ENCODE assay signal across 18 cellular contexts in genomic region chr7:28360739-28361138, GRCh38. TPM values are rescaled to one million over a fixed set of nuclear protein-coding genes. Genes with fewer than 3 reads are reported as not detected.
A peak's percentile ranks its signal among the peaks of the same experiment; 100 is the strongest.
DNase-seq lines count a peak whose midpoint lies in the region; ATAC-seq and TF ChIP-seq lines count a peak whose summit lies in the region.
"Had no signal": no experiment of that assay in that cellular context is flagged by ENCODE, and none has a peak within 500 bp of the region (broad histone marks: within the 10 kb centered on the region; RNA-seq: fewer than 3 reads in every experiment).

No MANE protein-coding gene starts in this region.

- peaks cover 7% of the 10 kb centered on the region for H3K27me3 Mint-ChIP-seq in neural progenitor cell (ENCODE audit: insufficient read depth, low read depth)

- peak; percentile 41 for TF ChIP-seq CTCF in neural progenitor cell (IDR thresholded peaks at IDR 0.05)

- no peaks in the 10 kb centered on the region for H3K36me3 ChIP-seq in neural progenitor cell
- H3K36me3 ChIP-seq: heart left ventricle, MG63, upper lobe of left lung had no signal

- no peak overlapping the region for H3K4me3 Mint-ChIP-seq in neural progenitor cell
- H3K4me3 Mint-ChIP-seq: activated CD8-positive, alpha-beta T cell treated with anti-CD3 and anti-CD28 coated beads, Interleukin-2, amount 10 ng/mL, durations not matched to agents 7 days and 5 days; CD8-positive, alpha-beta T cell; stimulated activated naive CD8-positive, alpha-beta T cell treated with anti-CD3 and anti-CD28 coated beads, Interleukin-15, Interleukin-2, amounts not matched to agents 100 ng/mL and 50 ng/mL, for 24 hours had no signal

- H3K9me3 Mint-ChIP-seq in neural progenitor cell, result peaks cover 17% of the 10 kb centered on the region

- TF ChIP-seq RAD21 in Ishikawa (IDR thresholded peaks at IDR 0.05; ENCODE audit: low read depth), result 0 out of 2 replicates have a peak, but pooled peaks have one; percentile 15

- H3K9me3 ChIP-seq in neural progenitor cell (ENCODE audit: low read depth), result no peaks in the 10 kb centered on the region
- H3K9me3 ChIP-seq: upper lobe of left lung had no signal

- H3K4me1 Mint-ChIP-seq in neural progenitor cell, result peaks cover 16% of the 10 kb centered on the region

- no peaks in the 10 kb centered on the region for H3K27me3 ChIP-seq in neural progenitor cell
- H3K27me3 ChIP-seq: heart left ventricle, MG63, upper lobe of left lung had no signal

- peaks cover 10% of the 10 kb centered on the region for H3F3A ChIP-seq in neural progenitor cell (ENCODE audit: low read depth)

- ATAC-seq in HG02970 (IDR thresholded peaks at IDR 0.05; ENCODE audit: low FRiP score, unreplicated experiment) (no peak), GM18867 (IDR thresholded peaks at IDR 0.05; ENCODE audit: unreplicated experiment) (no peak)
- ATAC-seq: activated CD8-positive, alpha-beta T cell treated with anti-CD3 and anti-CD28 coated beads, Interleukin-2, amount 10 ng/mL, durations not matched to agents 7 days and 5 days; CD8-positive, alpha-beta T cell; heart left ventricle had no signal

- peaks cover 14% of the 10 kb centered on the region for H3K4me1 ChIP-seq in neural progenitor cell
- H3K4me1 ChIP-seq: upper lobe of left lung had no signal

- no peaks in the 10 kb centered on the region for H4K20me1 ChIP-seq in neural progenitor cell (ENCODE audit: low read depth)

- H3K4me3 ChIP-seq in neural progenitor cell, result no peak overlapping the region
- H3K4me3 ChIP-seq: heart left ventricle, MG63, PC-9, upper lobe of left lung had no signal

- TF ChIP-seq EP300 in Ishikawa (IDR thresholded peaks at IDR 0.05; ENCODE audit: borderline replicate concordance), result no peak

- DNase-seq in NCI-H146 (lab: John Stamatoyannopoulos, UW) (peak; percentile 10), NCI-H146 treated with DMSO at 0.1 percent for 48 hours (lab: John Stamatoyannopoulos, UW; ENCODE audit: unreplicated experiment) (no peak), SHP77 treated with DMSO at 0.1 percent for 48 hours (lab: John Stamatoyannopoulos, UW) (peak; percentile 34), neural progenitor cell (ENCODE audit: low spot score) (peak; percentile 26), ureter (ENCODE audit: low spot score) (no peak)
- DNase-seq: activated CD8-positive, alpha-beta T cell treated with anti-CD3 and anti-CD28 coated beads, Interleukin-2, amount 10 ng/mL, durations not matched to agents 7 days and 5 days; CD8-positive, alpha-beta T cell; HCEC 1CT; heart left ventricle; islet precursor cell; MG63; SW 1271; upper lobe of left lung had no signal

- no peak overlapping the region for H3K27ac Mint-ChIP-seq in neural progenitor cell
- H3K27ac Mint-ChIP-seq: activated CD8-positive, alpha-beta T cell treated with anti-CD3 and anti-CD28 coated beads, Interleukin-2, amount 10 ng/mL, durations not matched to agents 7 days and 5 days; CD8-positive, alpha-beta T cell; stimulated activated naive CD8-positive, alpha-beta T cell treated with anti-CD3 and anti-CD28 coated beads, Interleukin-15, Interleukin-2, amounts not matched to agents 100 ng/mL and 50 ng/mL, for 24 hours had no signal

- H3K27ac ChIP-seq in neural progenitor cell, result no peak overlapping the region
- H3K27ac ChIP-seq: heart left ventricle, PC-9, upper lobe of left lung had no signal

- H3K79me2 ChIP-seq in neural progenitor cell (ENCODE audit: low read depth), result no peaks in the 10 kb centered on the region

- no peak overlapping the region for H3K9ac ChIP-seq in neural progenitor cell

- no peak overlapping the region for H2AFZ ChIP-seq in neural progenitor cell (replicated peaks)
- H2AFZ ChIP-seq: PC-9 had no signal

- no peak overlapping the region for H3K4me2 ChIP-seq in neural progenitor cell
- H3K4me2 ChIP-seq: PC-9 had no signal

- peaks cover 2% of the 10 kb centered on the region for H3K36me3 Mint-ChIP-seq in neural progenitor cell
- H3K36me3 Mint-ChIP-seq: CD8-positive, alpha-beta T cell had no signal

TF ChIP-seq in Ishikawa, 13 proteins besides CTCF, POLR2A, EP300 and RAD21:
- TF ChIP-seq MAX (IDR thresholded peaks at IDR 0.05) (no peak), NFIC (IDR thresholded peaks at IDR 0.05) (no peak), ZBTB7A (IDR thresholded peaks at IDR 0.05; ENCODE audit: low read depth) (no peak), FOXM1 (IDR thresholded peaks at IDR 0.05; ENCODE audit: borderline replicate concordance, low read depth) (no peak), USF1 (IDR thresholded peaks at IDR 0.05) (no peak), REST (IDR thresholded peaks at IDR 0.05; ENCODE audit: low read depth) (no peak), YY1 (IDR thresholded peaks at IDR 0.05; ENCODE audit: low read depth) (no peak), TAF1 (IDR thresholded peaks at IDR 0.05; ENCODE audit: low read depth) (no peak), CEBPB (IDR thresholded peaks at IDR 0.05) (no peak), CREB1 (IDR thresholded peaks at IDR 0.05; ENCODE audit: low read depth) (no peak), EGR1 (IDR thresholded peaks at IDR 0.05) (no peak), TCF12 (IDR thresholded peaks at IDR 0.05; ENCODE audit: low read depth) (no peak), TEAD4 (IDR thresholded peaks at IDR 0.05) (no peak)
TF ChIP-seq in Ishikawa: peak in this region for 0.

RNA-seq across cellular contexts. Expression of gene CREB5, which starts 51.6 kb away (rescaled TPM):
- total RNA-seq in neural progenitor cell (ENCODE audit: low replicate concordance), result 1.2 and 2.8 TPM in 2 replicates
- total RNA-seq in ureter, result 10.6 TPM
- total RNA-seq: activated CD8-positive, alpha-beta T cell treated with anti-CD3 and anti-CD28 coated beads, Interleukin-2, amount 10 ng/mL, durations not matched to agents 7 days and 5 days; CD8-positive, alpha-beta T cell had no signal

Comparison
In these comparisons a context has a peak if more than half of its experiments do, and no peak if none do; other contexts are left out.
1. DNase-seq: peak in NCI-H146 (single experiment), SHP77 treated with DMSO at 0.1 percent for 48 hours (single experiment) and neural progenitor cell (single experiment); none in NCI-H146 treated with DMSO at 0.1 percent for 48 hours (single experiment) and ureter (single experiment).